Comparison of ENCODE assay signal across 33 cellular contexts in genomic region chr10:6095810-6096209, GRCh38. TPM values are rescaled to one million over a fixed set of nuclear protein-coding genes. Genes with fewer than 3 reads are reported as not detected.
DNase-seq lines count a peak whose midpoint lies in the region; ATAC-seq and TF ChIP-seq lines count a peak whose summit lies in the region.
"Had no signal": no experiment of that assay in that cellular context is flagged by ENCODE, and none has a peak within 500 bp of the region (broad histone marks: within the 10 kb centered on the region; RNA-seq: fewer than 3 reads in every experiment).

No MANE protein-coding gene starts in this region.

- H3K4me1 Mint-ChIP-seq in activated T-cell treated with anti-CD3 and anti-CD28 coated beads, Interleukin-2, amount 50 U/mL, for 24 hours (ENCODE audit: low read depth) = peaks cover 72% of the 10 kb centered on the region
- H3K4me1 Mint-ChIP-seq in activated T-cell treated with anti-CD3 and anti-CD28 coated beads, Interleukin-2, amount 50 U/mL, for 72 hours (ENCODE audit: low read depth) = peaks cover 57% of the 10 kb centered on the region

- peaks cover 6 to 28% (median 14%) of the 10 kb centered on the region in 5 donors for H3K36me3 ChIP-seq in subcutaneous abdominal adipose tissue (ENCODE audit: control insufficient read depth in 5 of 5, insufficient read depth in 5 of 5, low read length in 5 of 5)

- ATAC-seq in activated T-cell treated with anti-CD3 and anti-CD28 coated beads, Interleukin-2, amount 50 U/mL, for 72 hours (replicated peaks in 1 of 2) = no peak
- ATAC-seq in HG03039 (IDR thresholded peaks at IDR 0.05; ENCODE audit: unreplicated experiment) = no peak
- ATAC-seq: A549; gastrocnemius medialis; stimulated activated naive B cell treated with anti-CD40 and anti-IgM and Interleukin-4, amounts not matched to agents 10 μg/mL and 1 μg/mL and 100 μg/mL, for 72 hours had no signal

- H3K4me3 Mint-ChIP-seq in activated T-cell treated with anti-CD3 and anti-CD28 coated beads, Interleukin-2, amount 50 U/mL, for 24 hours = no peak overlapping the region
- no peak overlapping the region for H3K4me3 Mint-ChIP-seq in activated T-cell treated with anti-CD3 and anti-CD28 coated beads, Interleukin-2, amount 50 U/mL, for 72 hours
- H3K4me3 Mint-ChIP-seq: activated CD4-positive, alpha-beta memory T cell treated with anti-CD3 and anti-CD28 coated beads for 36 hours; central memory CD8-positive, alpha-beta T cell; dendritic cell treated with granulocyte-macrophage colony-stimulating factor and Interleukin-4, amounts not matched to agents 40 ng/mL and 50 ng/mL, for 4 days; endodermal cell; immature natural killer cell; stimulated activated naive B cell treated with anti-CD40 and anti-IgM and Interleukin-4, amounts not matched to agents 10 μg/mL and 1 μg/mL and 100 μg/mL, for 72 hours had no signal

- no peak for TF ChIP-seq CTCF in fibroblast of mammary gland (conservative IDR thresholded peaks at IDR 0.05; ENCODE audit: control insufficient read depth, insufficient read depth, low read depth, low read length)

- DNase-seq in activated T-cell treated with anti-CD3 and anti-CD28 coated beads, Interleukin-2, amount 50 U/mL, for 24 hours = no peak
- DNase-seq in activated T-cell treated with anti-CD3 and anti-CD28 coated beads, Interleukin-2, amount 50 U/mL, for 72 hours = no peak
- DNase-seq in LHCN-M2 (ENCODE audit: low read depth) (peak; percentile 49), fibroblast of mammary gland (ENCODE audit: low read depth) (peak; percentile 39), T-helper 9 cell (no peak), H4 (ENCODE audit: low spot score) (no peak)
- DNase-seq: activated CD4-positive, alpha-beta memory T cell treated with anti-CD3 and anti-CD28 coated beads for 36 hours; activated CD4-positive, CD25-positive, alpha-beta regulatory T cell; DMS79; endodermal cell; gastrocnemius medialis; GDM1; HCEC 1CT; hypothalamus; immature natural killer cell; Karpas-422; mesendoderm; NCI-H146; Peyer's patch; psoas muscle; SIG-M5; sigmoid colon; stimulated activated CD4-positive, alpha-beta T cell treated with anti-CD3 and anti-CD28 coated beads, Interleukin-4, amount 100 ng/mL, for 4 hours; stimulated activated naive B cell treated with anti-CD40 and anti-IgM and Interleukin-4, amounts not matched to agents 10 μg/mL and 1 μg/mL and 100 μg/mL, for 72 hours; SW 1271; thyroid gland had no signal

- H3K36me3 Mint-ChIP-seq in activated T-cell treated with anti-CD3 and anti-CD28 coated beads, Interleukin-2, amount 50 U/mL, for 24 hours (ENCODE audit: low read depth) = peaks cover 92% of the 10 kb centered on the region
- H3K36me3 Mint-ChIP-seq in activated T-cell treated with anti-CD3 and anti-CD28 coated beads, Interleukin-2, amount 50 U/mL, for 72 hours (ENCODE audit: insufficient read depth in 2 of 2) = peaks cover 4 to 49% of the 10 kb centered on the region in 2 donors

- no peak overlapping the region for H3K4me3 ChIP-seq in fibroblast of mammary gland (ENCODE audit: control insufficient read depth, low read depth, low read length)
- H3K4me3 ChIP-seq in subcutaneous abdominal adipose tissue (ENCODE audit: low read depth in 1 of 5, low read length in 5 of 5) = peak overlapping the region in 4 of 5 donors; percentile 20 to 42 (median 24)
- H3K4me3 ChIP-seq: A549, esophagus muscularis mucosa, gastrocnemius medialis, Peyer's patch, psoas muscle, sigmoid colon, thyroid gland had no signal

- no peaks in the 10 kb centered on the region for H3K9me3 ChIP-seq in subcutaneous abdominal adipose tissue (ENCODE audit: control insufficient read depth in 5 of 5, low read length in 5 of 5)
- H3K9me3 ChIP-seq: A549, esophagus muscularis mucosa, gastrocnemius medialis, Peyer's patch, psoas muscle, sigmoid colon, thyroid gland had no signal

- H3K27ac Mint-ChIP-seq in activated T-cell treated with anti-CD3 and anti-CD28 coated beads, Interleukin-2, amount 50 U/mL, for 24 hours = peak overlapping the region; percentile 68
- H3K27ac Mint-ChIP-seq in activated T-cell treated with anti-CD3 and anti-CD28 coated beads, Interleukin-2, amount 50 U/mL, for 72 hours = no peak overlapping the region
- H3K27ac Mint-ChIP-seq: activated CD4-positive, alpha-beta memory T cell treated with anti-CD3 and anti-CD28 coated beads for 36 hours; dendritic cell treated with granulocyte-macrophage colony-stimulating factor and Interleukin-4, amounts not matched to agents 40 ng/mL and 50 ng/mL, for 4 days; endodermal cell; immature natural killer cell; stimulated activated naive B cell treated with anti-CD40 and anti-IgM and Interleukin-4, amounts not matched to agents 10 μg/mL and 1 μg/mL and 100 μg/mL, for 72 hours had no signal

- H3K9me3 Mint-ChIP-seq in activated T-cell treated with anti-CD3 and anti-CD28 coated beads, Interleukin-2, amount 50 U/mL, for 24 hours = no peaks in the 10 kb centered on the region
- no peaks in the 10 kb centered on the region for H3K9me3 Mint-ChIP-seq in activated T-cell treated with anti-CD3 and anti-CD28 coated beads, Interleukin-2, amount 50 U/mL, for 72 hours
- H3K9me3 Mint-ChIP-seq: activated CD4-positive, alpha-beta memory T cell treated with anti-CD3 and anti-CD28 coated beads for 36 hours; central memory CD8-positive, alpha-beta T cell; dendritic cell treated with granulocyte-macrophage colony-stimulating factor and Interleukin-4, amounts not matched to agents 40 ng/mL and 50 ng/mL, for 4 days; endodermal cell; immature natural killer cell; stimulated activated naive B cell treated with anti-CD40 and anti-IgM and Interleukin-4, amounts not matched to agents 10 μg/mL and 1 μg/mL and 100 μg/mL, for 72 hours had no signal

- no peaks in the 10 kb centered on the region for H3K27me3 ChIP-seq in subcutaneous abdominal adipose tissue (ENCODE audit: control insufficient read depth in 5 of 5, insufficient read depth in 4 of 5, low read length in 5 of 5)
- H3K27me3 ChIP-seq: esophagus muscularis mucosa, gastrocnemius medialis, Peyer's patch, sigmoid colon, thyroid gland had no signal

- peak overlapping the region; percentile 67 for H3K27ac ChIP-seq in subcutaneous abdominal adipose tissue (ENCODE audit: low read depth, low read length)
- H3K27ac ChIP-seq: A549, esophagus muscularis mucosa, Peyer's patch, psoas muscle, sigmoid colon, thyroid gland had no signal

- peaks cover 9 to 58% (median 53%) of the 10 kb centered on the region in 5 donors for H3K4me1 ChIP-seq in subcutaneous abdominal adipose tissue (ENCODE audit: control insufficient read depth in 5 of 5, insufficient read depth in 5 of 5, low read length in 5 of 5)

- H3K27me3 Mint-ChIP-seq in activated T-cell treated with anti-CD3 and anti-CD28 coated beads, Interleukin-2, amount 50 U/mL, for 24 hours = no peaks in the 10 kb centered on the region
- no peaks in the 10 kb centered on the region for H3K27me3 Mint-ChIP-seq in activated T-cell treated with anti-CD3 and anti-CD28 coated beads, Interleukin-2, amount 50 U/mL, for 72 hours (ENCODE audit: low read depth)
- H3K27me3 Mint-ChIP-seq: activated CD4-positive, alpha-beta memory T cell treated with anti-CD3 and anti-CD28 coated beads for 36 hours; central memory CD8-positive, alpha-beta T cell; dendritic cell treated with granulocyte-macrophage colony-stimulating factor and Interleukin-4, amounts not matched to agents 40 ng/mL and 50 ng/mL, for 4 days; stimulated activated naive B cell treated with anti-CD40 and anti-IgM and Interleukin-4, amounts not matched to agents 10 μg/mL and 1 μg/mL and 100 μg/mL, for 72 hours had no signal

- peak overlapping the region in 4 of 5 donors; percentile 3 to 51 (median 34) for H3K9ac ChIP-seq in subcutaneous abdominal adipose tissue (ENCODE audit: low read length in 5 of 5)

RNA-seq across cellular contexts. Expression of gene RBM17, which starts 7.0 kb away (rescaled TPM):
- total RNA-seq in activated T-cell treated with anti-CD3 and anti-CD28 coated beads, Interleukin-2, amount 50 U/mL, for 72 hours = 100 to 1,000 TPM; 156 to 200 TPM
- 29.8 and 39.7 TPM in 2 replicates for total RNA-seq in LHCN-M2 (2014; rRNA removed)
- 41.4 TPM for polyA plus RNA-seq in LHCN-M2 (2012)
- total RNA-seq in H4 (2014; rRNA removed; shearing (Covaris generic)) = 9.2 and 18.5 TPM in 2 replicates

RNA-seq across cellular contexts. Expression of gene IL2RA, which starts 33.6 kb away (rescaled TPM):
- 1,000 to 10,000 TPM in 1 of 2 donors, 100 to 1,000 TPM in 1; 848 to 1,110 TPM for total RNA-seq in activated T-cell treated with anti-CD3 and anti-CD28 coated beads, Interleukin-2, amount 50 U/mL, for 72 hours
- not detected in 2 replicates for total RNA-seq in LHCN-M2 (2014; rRNA removed)
- polyA plus RNA-seq in LHCN-M2 (2012) = not detected
- total RNA-seq in H4 (2014; rRNA removed; shearing (Covaris generic)) = not detected in 2 replicates
- total RNA-seq: endodermal cell, NCI-H460 had no signal
- polyA plus RNA-seq: A549 had no signal

Comparison
In these comparisons a context has a peak if more than half of its experiments do, and no peak if none do; other contexts are left out.
1. DNase-seq: peak in LHCN-M2 (single experiment) and fibroblast of mammary gland (single experiment); none in activated T-cell treated with anti-CD3 and anti-CD28 coated beads, Interleukin-2, amount 50 U/mL, for 24 hours (single experiment), activated T-cell treated with anti-CD3 and anti-CD28 coated beads, Interleukin-2, amount 50 U/mL, for 72 hours (0 of 2), T-helper 9 cell (single experiment) and H4 (single experiment).
2. RNA of gene IL2RA, which starts 33.6 kb away (total RNA-seq): 848 to 1,110 TPM in activated T-cell treated with anti-CD3 and anti-CD28 coated beads, Interleukin-2, amount 50 U/mL, for 72 hours; not detected in LHCN-M2 and not detected in H4; every median in the first group is over 100 times any median in the second.